ENCODE assay signal across 20 cellular contexts in genomic region chr7:69728299-69728698, GRCh38.
DNase-seq lines count a peak whose midpoint lies in the region; ATAC-seq and TF ChIP-seq lines count a peak whose summit lies in the region.
"Had no signal": no experiment of that assay in that cellular context is flagged by ENCODE, and none has a peak within 500 bp of the region (broad histone marks: within the 10 kb centered on the region; RNA-seq: fewer than 3 reads in every experiment).

No MANE protein-coding gene starts in this region.

- H2BK12ac ChIP-seq in mesenchymal stem cell (ENCODE audit: low read length in 2 of 2): no peak overlapping the region

- intact Hi-C loops in left ventricle myocardium superior (cut with micrococcal nuclease): no loop called here
- intact Hi-C loops in Right ventricle myocardium inferior (cut with DNase I): no loop called here

- no peak for TF ChIP-seq POLR2A in suprapubic skin (IDR thresholded peaks at IDR 0.05)

- ATAC-seq in left ventricle myocardium superior (peak; percentile 37), Right ventricle myocardium inferior (no peak), GM21423 (IDR thresholded peaks at IDR 0.05; ENCODE audit: unreplicated experiment) (no peak)
- ATAC-seq: HepG2, PC-3 had no signal

- DNase-seq in left ventricle myocardium superior (no peak), Right ventricle myocardium inferior (ENCODE audit: missing footprints) (no peak), chondrocyte (ENCODE audit: low spot score) (no peak), mesenchymal stem cell (no peak), suprapubic skin (ENCODE audit: low spot score in 2 of 2) (no peak), glutamatergic neuron (no peak), dermis blood vessel endothelial cell (no peak)
- DNase-seq: 8988T; AML-193; CD4-positive, alpha-beta memory T cell; EL; H7; NCI-H1092 treated with DMSO at 0.1 percent for 48 hours; NCI-H1694 treated with DMSO at 0.1 percent for 48 hours; NCI-H69; NK-92 treated with Interleukin-12 subunit alpha and Interleukin-12 subunit beta, amount 100 ng/mL, for 24 hours; PC-3 had no signal

- H3K4me1 Mint-ChIP-seq in chondrocyte (ENCODE audit: low read depth): peaks cover 36% of the 10 kb centered on the region
- H3K4me1 Mint-ChIP-seq in glutamatergic neuron (ENCODE audit: low read depth, unreplicated experiment): peaks cover 30% of the 10 kb centered on the region
- H3K4me1 Mint-ChIP-seq: CD4-positive, alpha-beta memory T cell had no signal

- no peak overlapping the region for H2AFZ ChIP-seq in mesenchymal stem cell (ENCODE audit: low read depth, low read length)

- 72% methylated on average over 3 of the region's 3 CpGs for WGBS in mesenchymal stem cell
- 84% methylated on average over 3 of the region's 3 CpGs for WGBS in suprapubic skin

- no peak overlapping the region for H2BK120ac ChIP-seq in mesenchymal stem cell (ENCODE audit: low read depth, low read length)

- H3K4ac ChIP-seq in mesenchymal stem cell (ENCODE audit: low read depth in 1 of 2, low read length in 2 of 2): no peak overlapping the region

- peaks cover 8% of the 10 kb centered on the region for H3K4me1 ChIP-seq in mesenchymal stem cell (ENCODE audit: control insufficient read depth, insufficient read depth, low read depth, low read length)
- H3K4me1 ChIP-seq in suprapubic skin: peaks cover 6% of the 10 kb centered on the region

- H3K14ac ChIP-seq in mesenchymal stem cell (ENCODE audit: low read length in 2 of 2): no peak overlapping the region

- no peak overlapping the region for H4K91ac ChIP-seq in mesenchymal stem cell (ENCODE audit: low read length)

- H3K4me3 ChIP-seq in mesenchymal stem cell (ENCODE audit: insufficient read depth in 1 of 2, low read depth in 1 of 2, low read length in 2 of 2) (no peak overlapping the region), suprapubic skin (no peak overlapping the region)

- peak overlapping the region; percentile 29 for H3K9ac ChIP-seq in mesenchymal stem cell (ENCODE audit: low read length)
- H3K9ac ChIP-seq: KMS-11 had no signal

- no peaks in the 10 kb centered on the region for H3K27me3 ChIP-seq in mesenchymal stem cell (ENCODE audit: control insufficient read depth in 1 of 2, insufficient read depth in 1 of 2, low read length in 2 of 2)
- H3K27me3 ChIP-seq in suprapubic skin: no peaks in the 10 kb centered on the region

- peak overlapping the region; percentile 62 for H3K27ac Mint-ChIP-seq in chondrocyte (ENCODE audit: unreplicated experiment)
- H3K27ac Mint-ChIP-seq in glutamatergic neuron (ENCODE audit: unreplicated experiment): no peak overlapping the region
- H3K27ac Mint-ChIP-seq: CD4-positive, alpha-beta memory T cell had no signal

- no peak overlapping the region for H3K23ac ChIP-seq in mesenchymal stem cell (ENCODE audit: low read length in 2 of 2)

- H3K9me3 ChIP-seq in mesenchymal stem cell (ENCODE audit: control insufficient read depth, low read length) (peaks cover 4% of the 10 kb centered on the region), suprapubic skin (no peaks in the 10 kb centered on the region)

- H2BK5ac ChIP-seq in mesenchymal stem cell (ENCODE audit: low read depth, low read length, poor library complexity, severe bottlenecking): no peak overlapping the region

- H3K36me3 ChIP-seq in mesenchymal stem cell (ENCODE audit: control insufficient read depth in 1 of 2, insufficient read depth in 2 of 2, low read depth in 1 of 2, low read length in 2 of 2) (no peaks in the 10 kb centered on the region), suprapubic skin (no peaks in the 10 kb centered on the region)

- TF ChIP-seq CTCF in chondrocyte (IDR thresholded peaks at IDR 0.05): no peak
- TF ChIP-seq CTCF in suprapubic skin (IDR thresholded peaks at IDR 0.05): no peak
- no peak for TF ChIP-seq CTCF in glutamatergic neuron (IDR thresholded peaks at IDR 0.05; ENCODE audit: partially characterized antibody, unreplicated experiment)

- peaks cover 17% of the 10 kb centered on the region for H3K79me1 ChIP-seq in mesenchymal stem cell (replicated peaks; ENCODE audit: low read length, poor library complexity, severe bottlenecking)

- no peak overlapping the region for H4K8ac ChIP-seq in mesenchymal stem cell (ENCODE audit: low read length)

- H3K27me3 Mint-ChIP-seq in chondrocyte (ENCODE audit: low read depth) (no peaks in the 10 kb centered on the region), glutamatergic neuron (ENCODE audit: unreplicated experiment) (peaks cover 2% of the 10 kb centered on the region)

- peaks cover 7% of the 10 kb centered on the region for H3K9me3 Mint-ChIP-seq in chondrocyte (ENCODE audit: low read depth)
- H3K9me3 Mint-ChIP-seq in glutamatergic neuron (ENCODE audit: unreplicated experiment): no peaks in the 10 kb centered on the region

- H3K36me3 Mint-ChIP-seq in chondrocyte (ENCODE audit: low read depth) (no peaks in the 10 kb centered on the region), glutamatergic neuron (ENCODE audit: unreplicated experiment) (no peaks in the 10 kb centered on the region)
- H3K36me3 Mint-ChIP-seq: CD4-positive, alpha-beta memory T cell had no signal

- no peak overlapping the region for H3K18ac ChIP-seq in mesenchymal stem cell (ENCODE audit: low read depth in 1 of 2, low read length in 2 of 2)

- H3K27ac ChIP-seq in mesenchymal stem cell (ENCODE audit: low read length, poor library complexity, severe bottlenecking) (peak overlapping the region; percentile 10), suprapubic skin (no peak overlapping the region)
- H3K27ac ChIP-seq: KMS-11 had no signal

- no peak overlapping the region for H2BK15ac ChIP-seq in mesenchymal stem cell (ENCODE audit: low read depth, poor library complexity, severe bottlenecking)

- no peak overlapping the region for H2AK5ac ChIP-seq in mesenchymal stem cell (ENCODE audit: low read length, severe bottlenecking)

- no peak overlapping the region for H3K4me2 ChIP-seq in mesenchymal stem cell (ENCODE audit: low read length, poor library complexity, severe bottlenecking)
- H3K4me2 ChIP-seq: KMS-11 had no signal

- H3K4me3 Mint-ChIP-seq in chondrocyte (ENCODE audit: unreplicated experiment) (peak overlapping the region; percentile 39), glutamatergic neuron (ENCODE audit: unreplicated experiment) (no peak overlapping the region)
- H3K4me3 Mint-ChIP-seq: CD4-positive, alpha-beta memory T cell had no signal

- no peak for TF ChIP-seq EP300 in suprapubic skin (IDR thresholded peaks at IDR 0.05)
